Comparison of ENCODE assay signal across 8 cellular contexts in the genomic region with DNA sequence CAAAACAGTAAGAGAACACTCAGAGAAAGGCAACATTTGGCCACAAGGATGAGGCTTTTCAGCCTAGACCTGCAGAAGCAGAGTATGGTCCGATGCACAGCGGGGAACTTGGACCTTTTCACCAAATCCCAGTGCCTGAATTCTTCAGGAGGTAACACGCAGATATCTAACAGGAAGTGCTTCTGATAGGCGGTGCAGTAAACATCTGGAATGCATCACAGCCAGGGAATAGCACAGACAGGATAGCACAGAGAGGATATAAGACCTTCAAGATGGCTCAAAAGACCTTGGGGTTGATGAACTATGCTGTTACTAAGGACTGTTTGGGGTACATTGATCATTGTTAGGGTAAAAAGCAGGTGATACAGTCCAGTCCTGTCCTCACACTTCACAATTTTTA. TPM values are rescaled to one million over a fixed set of nuclear protein-coding genes. Genes with fewer than 3 reads are reported as not detected.
DNase-seq lines count a peak whose midpoint lies in the region; ATAC-seq and TF ChIP-seq lines count a peak whose summit lies in the region.

No MANE protein-coding gene starts in this region.

- H3K36me3 ChIP-seq in liver (ENCODE audit: control insufficient read depth in 4 of 4, insufficient read depth in 3 of 4, low read depth in 1 of 4, low read length in 3 of 4): peaks cover 8 to 12% (median 10%) of the 10 kb centered on the region in 4 donors
- peaks cover 12 to 23% (median 16%) of the 10 kb centered on the region in 3 donors for H3K36me3 ChIP-seq in tibial artery

- no peaks in the 10 kb centered on the region for H3K9me3 Mint-ChIP-seq in activated naive CD4-positive, alpha-beta T cell treated with anti-CD3 and anti-CD28 coated beads for 36 hours
- no peaks in the 10 kb centered on the region for H3K9me3 Mint-ChIP-seq in activated naive CD4-positive, alpha-beta T cell treated with anti-CD3 and anti-CD28 coated beads, Interleukin-2, amount 50 U/mL, for 72 hours

- H3K4me3 ChIP-seq in liver (ENCODE audit: low read depth in 1 of 3, low read length in 3 of 3) (peak overlapping the region in 1 of 3 donors; percentile 87), tibial artery (peak overlapping the region; percentile 70 to 97)

- TF ChIP-seq RAD21 in liver (IDR thresholded peaks at IDR 0.05): no peak

- intact Hi-C loops in activated naive CD4-positive, alpha-beta T cell treated with anti-CD3 and anti-CD28 coated beads for 36 hours (cut with micrococcal nuclease): loop anchor here (10.0 kb wide), 1 partner anchor 239 kb away; no protein-coding TSS in a partner anchor
- intact Hi-C loops in tibial artery (cut with DNase I; ENCODE audit: low total_unique reads): loop anchor here (10.0 kb wide), 1 partner anchor 241 kb away; the partner anchor contains the start of gene NEURL3

- H3K27ac ChIP-seq in liver (ENCODE audit: low read depth in 1 of 2, low read length in 2 of 2): peak overlapping the region; percentile 17 to 95
- peak overlapping the region; percentile 88 to 97 for H3K27ac ChIP-seq in tibial artery

- peaks cover 17 to 65% (median 57%) of the 10 kb centered on the region in 4 donors for H3K4me1 ChIP-seq in liver (ENCODE audit: control insufficient read depth in 4 of 4, insufficient read depth in 4 of 4, low read length in 3 of 4)
- peaks cover 11 to 73% (median 62%) of the 10 kb centered on the region in 4 donors for H3K4me1 ChIP-seq in tibial artery

- no peak for DNase-seq in activated naive CD4-positive, alpha-beta T cell treated with anti-CD3 and anti-CD28 coated beads for 36 hours
- no peak for DNase-seq in activated naive CD4-positive, alpha-beta T cell treated with anti-CD3 and anti-CD28 coated beads, Interleukin-2, amount 50 U/mL, for 72 hours (ENCODE audit: low spot score in 2 of 2)
- DNase-seq in amniotic epithelial cell (ENCODE audit: low read depth) (peak; percentile 38), tibial artery (no peak), OCI-M2 (lab: John Stamatoyannopoulos, UW; ENCODE audit: unreplicated experiment) (no peak)
- no peak for DNase-seq in activated CD8-positive, alpha-beta memory T cell treated with anti-CD3 and anti-CD28 coated beads for 24 hours

- H3K27ac Mint-ChIP-seq in activated naive CD4-positive, alpha-beta T cell treated with anti-CD3 and anti-CD28 coated beads for 36 hours: no peak overlapping the region
- H3K27ac Mint-ChIP-seq in activated naive CD4-positive, alpha-beta T cell treated with anti-CD3 and anti-CD28 coated beads, Interleukin-2, amount 50 U/mL, for 72 hours: no peak overlapping the region

- CTCF ChIA-PET in activated naive CD4-positive, alpha-beta T cell treated with anti-CD3 and anti-CD28 coated beads for 36 hours (lab: Charles Lee): interaction anchor here (0.6 to 1.6 kb wide), 6 partner anchors 10 to 245 kb away, joined by 3 to 11 read pairs (median 3); partner anchors contain the start of gene STARD7

- WGBS in liver: 72% methylated on average over 4 of the region's 4 CpGs

- ATAC-seq in activated naive CD4-positive, alpha-beta T cell treated with anti-CD3 and anti-CD28 coated beads, Interleukin-2, amount 50 U/mL, for 72 hours: no peak
- ATAC-seq in GM21390 (IDR thresholded peaks at IDR 0.05; ENCODE audit: unreplicated experiment): no peak

- H3K4me1 Mint-ChIP-seq in activated naive CD4-positive, alpha-beta T cell treated with anti-CD3 and anti-CD28 coated beads for 36 hours (ENCODE audit: low read depth): peaks cover 65% of the 10 kb centered on the region

- peaks cover 28% of the 10 kb centered on the region for H3K36me3 Mint-ChIP-seq in activated naive CD4-positive, alpha-beta T cell treated with anti-CD3 and anti-CD28 coated beads for 36 hours (ENCODE audit: low read depth)
- H3K36me3 Mint-ChIP-seq in activated naive CD4-positive, alpha-beta T cell treated with anti-CD3 and anti-CD28 coated beads, Interleukin-2, amount 50 U/mL, for 72 hours: peaks cover 24 to 33% of the 10 kb centered on the region in 2 donors

- no peak overlapping the region for H3K9ac ChIP-seq in liver (ENCODE audit: low read depth in 1 of 2, low read length in 2 of 2)

- peak overlapping the region; percentile 99 for H3K4me3 Mint-ChIP-seq in activated naive CD4-positive, alpha-beta T cell treated with anti-CD3 and anti-CD28 coated beads for 36 hours

- H3K27me3 Mint-ChIP-seq in activated naive CD4-positive, alpha-beta T cell treated with anti-CD3 and anti-CD28 coated beads for 36 hours (ENCODE audit: low read depth): no peaks in the 10 kb centered on the region

- H3K9me3 ChIP-seq in liver (ENCODE audit: control insufficient read depth in 4 of 4, low read length in 3 of 4): no peaks in the 10 kb centered on the region
- no peaks in the 10 kb centered on the region for H3K9me3 ChIP-seq in tibial artery

- TF ChIP-seq CTCF in liver (IDR thresholded peaks at IDR 0.05; ENCODE audit: low read depth, low read length, missing input control): no peak
- TF ChIP-seq CTCF in tibial artery (IDR thresholded peaks at IDR 0.05): no peak

- H3K27me3 ChIP-seq in liver (ENCODE audit: control insufficient read depth in 4 of 4, insufficient read depth in 4 of 4, low read length in 3 of 4) (no peaks in the 10 kb centered on the region), tibial artery (no peaks in the 10 kb centered on the region)

TF ChIP-seq in liver, 16 proteins besides CTCF, POLR2A, EP300 and RAD21 (continues in another document):
- TF ChIP-seq, protein P1, sequence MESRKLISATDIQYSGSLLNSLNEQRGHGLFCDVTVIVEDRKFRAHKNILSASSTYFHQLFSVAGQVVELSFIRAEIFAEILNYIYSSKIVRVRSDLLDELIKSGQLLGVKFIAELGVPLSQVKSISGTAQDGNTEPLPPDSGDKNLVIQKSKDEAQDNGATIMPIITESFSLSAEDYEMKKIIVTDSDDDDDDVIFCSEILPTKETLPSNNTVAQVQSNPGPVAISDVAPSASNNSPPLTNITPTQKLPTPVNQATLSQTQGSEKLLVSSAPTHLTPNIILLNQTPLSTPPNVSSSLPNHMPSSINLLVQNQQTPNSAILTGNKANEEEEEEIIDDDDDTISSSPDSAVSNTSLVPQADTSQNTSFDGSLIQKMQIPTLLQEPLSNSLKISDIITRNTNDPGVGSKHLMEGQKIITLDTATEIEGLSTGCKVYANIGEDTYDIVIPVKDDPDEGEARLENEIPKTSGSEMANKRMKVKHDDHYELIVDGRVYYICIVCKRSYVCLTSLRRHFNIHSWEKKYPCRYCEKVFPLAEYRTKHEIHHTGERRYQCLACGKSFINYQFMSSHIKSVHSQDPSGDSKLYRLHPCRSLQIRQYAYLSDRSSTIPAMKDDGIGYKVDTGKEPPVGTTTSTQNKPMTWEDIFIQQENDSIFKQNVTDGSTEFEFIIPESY (IDR thresholded peaks at IDR 0.05): no peak
- TF ChIP-seq NR2F2 (IDR thresholded peaks at IDR 0.05) (no peak), FOXA1 (IDR thresholded peaks at IDR 0.05) (no peak), HNF4A (conservative IDR thresholded peaks at IDR 0.05) (no peak), YY1 (IDR thresholded peaks at IDR 0.05) (no peak), ATF3 (IDR thresholded peaks at IDR 0.05) (no peak), SP1 (IDR thresholded peaks at IDR 0.05) (no peak)
- TF ChIP-seq, protein P2, sequence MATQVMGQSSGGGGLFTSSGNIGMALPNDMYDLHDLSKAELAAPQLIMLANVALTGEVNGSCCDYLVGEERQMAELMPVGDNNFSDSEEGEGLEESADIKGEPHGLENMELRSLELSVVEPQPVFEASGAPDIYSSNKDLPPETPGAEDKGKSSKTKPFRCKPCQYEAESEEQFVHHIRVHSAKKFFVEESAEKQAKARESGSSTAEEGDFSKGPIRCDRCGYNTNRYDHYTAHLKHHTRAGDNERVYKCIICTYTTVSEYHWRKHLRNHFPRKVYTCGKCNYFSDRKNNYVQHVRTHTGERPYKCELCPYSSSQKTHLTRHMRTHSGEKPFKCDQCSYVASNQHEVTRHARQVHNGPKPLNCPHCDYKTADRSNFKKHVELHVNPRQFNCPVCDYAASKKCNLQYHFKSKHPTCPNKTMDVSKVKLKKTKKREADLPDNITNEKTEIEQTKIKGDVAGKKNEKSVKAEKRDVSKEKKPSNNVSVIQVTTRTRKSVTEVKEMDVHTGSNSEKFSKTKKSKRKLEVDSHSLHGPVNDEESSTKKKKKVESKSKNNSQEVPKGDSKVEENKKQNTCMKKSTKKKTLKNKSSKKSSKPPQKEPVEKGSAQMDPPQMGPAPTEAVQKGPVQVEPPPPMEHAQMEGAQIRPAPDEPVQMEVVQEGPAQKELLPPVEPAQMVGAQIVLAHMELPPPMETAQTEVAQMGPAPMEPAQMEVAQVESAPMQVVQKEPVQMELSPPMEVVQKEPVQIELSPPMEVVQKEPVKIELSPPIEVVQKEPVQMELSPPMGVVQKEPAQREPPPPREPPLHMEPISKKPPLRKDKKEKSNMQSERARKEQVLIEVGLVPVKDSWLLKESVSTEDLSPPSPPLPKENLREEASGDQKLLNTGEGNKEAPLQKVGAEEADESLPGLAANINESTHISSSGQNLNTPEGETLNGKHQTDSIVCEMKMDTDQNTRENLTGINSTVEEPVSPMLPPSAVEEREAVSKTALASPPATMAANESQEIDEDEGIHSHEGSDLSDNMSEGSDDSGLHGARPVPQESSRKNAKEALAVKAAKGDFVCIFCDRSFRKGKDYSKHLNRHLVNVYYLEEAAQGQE (IDR thresholded peaks at IDR 0.05): no peak

RNA-seq across cellular contexts. Expression of gene TMEM127, which starts 1.7 kb away (rescaled TPM):
- total RNA-seq in activated naive CD4-positive, alpha-beta T cell treated with anti-CD3 and anti-CD28 coated beads for 36 hours: 10 to 100 TPM; 12.9 to 16.1 TPM
- 10 to 100 TPM; 16.5 to 17.6 TPM for total RNA-seq in activated naive CD4-positive, alpha-beta T cell treated with anti-CD3 and anti-CD28 coated beads, Interleukin-2, amount 50 U/mL, for 72 hours
- total RNA-seq in liver: 10 to 100 TPM; 17.7 to 19.1 TPM
- 10 to 100 TPM; 11.2 to 27.5 TPM for polyA plus RNA-seq in liver

RNA-seq across cellular contexts. Expression of gene CIAO1, which starts 1.9 kb away (rescaled TPM):
- 10 to 100 TPM; 59.9 to 62.2 TPM for total RNA-seq in activated naive CD4-positive, alpha-beta T cell treated with anti-CD3 and anti-CD28 coated beads for 36 hours
- 10 to 100 TPM; 71.5 to 82.9 TPM for total RNA-seq in activated naive CD4-positive, alpha-beta T cell treated with anti-CD3 and anti-CD28 coated beads, Interleukin-2, amount 50 U/mL, for 72 hours
- total RNA-seq in liver: 10 to 100 TPM; 50.6 to 80.4 TPM
- 10 to 100 TPM; 43.0 to 43.3 TPM for polyA plus RNA-seq in liver

RNA-seq across cellular contexts. Expression of gene SNRNP200, which starts 41.3 kb away (rescaled TPM):
- total RNA-seq in activated naive CD4-positive, alpha-beta T cell treated with anti-CD3 and anti-CD28 coated beads for 36 hours: 100 to 1,000 TPM; 179 to 181 TPM
- 100 to 1,000 TPM; 187 to 193 TPM for total RNA-seq in activated naive CD4-positive, alpha-beta T cell treated with anti-CD3 and anti-CD28 coated beads, Interleukin-2, amount 50 U/mL, for 72 hours
- 10 to 100 TPM; 55.9 to 75.2 TPM for total RNA-seq in liver
- polyA plus RNA-seq in liver: 10 to 100 TPM; 28.1 to 39.1 TPM

RNA-seq across cellular contexts. Expression of gene STARD7, which starts 55.5 kb away (rescaled TPM):
- 10 to 100 TPM; 84.7 to 87.6 TPM for total RNA-seq in activated naive CD4-positive, alpha-beta T cell treated with anti-CD3 and anti-CD28 coated beads for 36 hours
- 100 to 1,000 TPM in 1 of 2 donors, 10 to 100 TPM in 1; 82.9 to 159 TPM for total RNA-seq in activated naive CD4-positive, alpha-beta T cell treated with anti-CD3 and anti-CD28 coated beads, Interleukin-2, amount 50 U/mL, for 72 hours
- 100 to 1,000 TPM in 1 of 2 donors, 10 to 100 TPM in 1; 72.0 to 120 TPM for total RNA-seq in liver
- polyA plus RNA-seq in liver: 10 to 100 TPM; 42.9 to 47.4 TPM
